10 cellular contexts compared by ENCODE assay signal in genomic region chr11:118841469-118842222, GRCh38. TPM values are rescaled to one million over a fixed set of nuclear protein-coding genes. Genes with fewer than 3 reads are reported as not detected.
DNase-seq lines count a peak whose midpoint lies in the region; ATAC-seq and TF ChIP-seq lines count a peak whose summit lies in the region.
"Had no signal": no experiment of that assay in that cellular context is flagged by ENCODE, and none has a peak within 500 bp of the region (broad histone marks: within the 10 kb centered on the region; RNA-seq: fewer than 3 reads in every experiment).

No MANE protein-coding gene starts in this region.

- peaks cover 67% of the 10 kb centered on the region for H3K4me1 Mint-ChIP-seq in activated B cell treated with CpG ODN at 0.5 μM for 24 hours
- H3K4me1 Mint-ChIP-seq in CD14-positive monocyte: peaks cover 26% of the 10 kb centered on the region

- peak; percentile 65 for DNase-seq in stimulated activated naive CD4-positive, alpha-beta T cell treated with Interleukin-2 at 50 U/mL for 16 hours (lab: John Stamatoyannopoulos, UW)
- DNase-seq in stimulated activated naive CD4-positive, alpha-beta T cell (lab: John Stamatoyannopoulos, UW): no peak
- peak; percentile 26 for DNase-seq in activated B cell treated with CpG ODN at 0.5 μM for 24 hours
- DNase-seq in fibroblast of villous mesenchyme (ENCODE audit: low read depth): peak; percentile 19
- DNase-seq in DMS79 treated with DMSO at 0.1 percent for 48 hours (lab: John Stamatoyannopoulos, UW): no peak
- DNase-seq in kidney tubule cell (ENCODE audit: low spot score): no peak
- DNase-seq in CD14-positive monocyte (ENCODE audit: low spot score): no peak
- DNase-seq: PC-9 had no signal

- no peaks in the 10 kb centered on the region for H3K27me3 Mint-ChIP-seq in activated B cell treated with CpG ODN at 0.5 μM for 24 hours
- peaks cover 0 to 2% (median under 1%) of the 10 kb centered on the region in 3 donors for H3K27me3 Mint-ChIP-seq in CD14-positive monocyte (ENCODE audit: low read depth in 3 of 3)

- TF ChIP-seq CTCF in activated B cell treated with CpG ODN at 0.5 μM for 24 hours (IDR thresholded peaks at IDR 0.05): no peak
- TF ChIP-seq CTCF in fibroblast of villous mesenchyme (IDR thresholded peaks at IDR 0.05; ENCODE audit: insufficient read depth, low read depth, low read length): no peak
- no peak for TF ChIP-seq CTCF in CD14-positive monocyte (IDR thresholded peaks at IDR 0.05)

- H3K27ac Mint-ChIP-seq in activated B cell treated with CpG ODN at 0.5 μM for 24 hours (peak overlapping the region; percentile 82), CD14-positive monocyte (peak overlapping the region in 1 of 7 donors; percentile 0)

- intact Hi-C loops in activated B cell treated with CpG ODN at 0.5 μM for 24 hours (cut with micrococcal nuclease) (no loop called here), CD14-positive monocyte (cut with micrococcal nuclease) (loop anchor here in 1 of 2 donors (5.0 kb wide), 1 partner anchor 36 kb away; no protein-coding TSS in a partner anchor)

- POLR2A ChIA-PET in activated B cell treated with CpG ODN at 0.5 μM for 24 hours (lab: Charles Lee): interaction anchor here (0.6 to 13.4 kb wide), 7 partner anchors 10 to 52 kb away, joined by 3 to 223 read pairs (median 6); partner anchors contain the start of gene DDX6

- peak overlapping the region; percentile 74 for H3K4me3 Mint-ChIP-seq in activated B cell treated with CpG ODN at 0.5 μM for 24 hours
- H3K4me3 Mint-ChIP-seq in CD14-positive monocyte: no peak overlapping the region

- ATAC-seq in activated B cell treated with CpG ODN at 0.5 μM for 24 hours (ENCODE audit: low read depth): peak; percentile 65
- no peak for ATAC-seq in HG03175 (IDR thresholded peaks at IDR 0.05; ENCODE audit: unreplicated experiment)
- ATAC-seq: A549 had no signal

- CTCF ChIA-PET in activated B cell treated with CpG ODN at 0.5 μM for 24 hours (lab: Charles Lee): no interaction called here

- no peaks in the 10 kb centered on the region for H3K9me3 Mint-ChIP-seq in activated B cell treated with CpG ODN at 0.5 μM for 24 hours
- H3K9me3 Mint-ChIP-seq in CD14-positive monocyte: peaks cover 0 to 2% (median 0%) of the 10 kb centered on the region in 7 donors

- no peak overlapping the region for H3K4me3 ChIP-seq in fibroblast of villous mesenchyme (ENCODE audit: low read depth, low read length)
- H3K4me3 ChIP-seq: A549, PC-9 had no signal

- H3K36me3 Mint-ChIP-seq in activated B cell treated with CpG ODN at 0.5 μM for 24 hours (ENCODE audit: low read depth) (no peaks in the 10 kb centered on the region), CD14-positive monocyte (no peaks in the 10 kb centered on the region)

RNA-seq across cellular contexts. Expression of gene CXCR5, which starts 42.0 kb away (rescaled TPM):
- total RNA-seq in activated B cell treated with CpG ODN at 0.5 μM for 24 hours (198 and 199 TPM in 2 replicates), fibroblast of villous mesenchyme (not detected in 2 replicates)
- polyA plus RNA-seq in CD14-positive monocyte: under 1 TPM; 0.08 to 0.09 TPM
- total RNA-seq: PC-9 had no signal

RNA-seq across cellular contexts. Expression of gene DDX6, which starts 50.7 kb away (rescaled TPM):
- 263 and 297 TPM in 2 replicates for total RNA-seq in activated B cell treated with CpG ODN at 0.5 μM for 24 hours
- total RNA-seq in fibroblast of villous mesenchyme: 91.8 and 132 TPM in 2 replicates
- polyA plus RNA-seq in CD14-positive monocyte: 10 to 100 TPM; 17.8 to 31.9 TPM

Comparison
In these comparisons a context has a peak if more than half of its experiments do, and no peak if none do; other contexts are left out.
1. DNase-seq: peak in stimulated activated naive CD4-positive, alpha-beta T cell treated with Interleukin-2 at 50 U/mL for 16 hours (single experiment), activated B cell treated with CpG ODN at 0.5 μM for 24 hours (single experiment) and fibroblast of villous mesenchyme (single experiment); none in stimulated activated naive CD4-positive, alpha-beta T cell (0 of 6), DMS79 treated with DMSO at 0.1 percent for 48 hours (single experiment), kidney tubule cell (single experiment) and CD14-positive monocyte (single experiment).
2. RNA of gene CXCR5, which starts 42.0 kb away (total RNA-seq): 198 to 199 TPM in activated B cell treated with CpG ODN at 0.5 μM for 24 hours; not detected in fibroblast of villous mesenchyme; every median in the first group is over 100 times any median in the second.